In genomic region chr17:47850692-47851573, GRCh38 we compare ENCODE assay signal across 8 cellular contexts. TPM values are rescaled to one million over a fixed set of nuclear protein-coding genes. Genes with fewer than 3 reads are reported as not detected.
DNase-seq lines count a peak whose midpoint lies in the region; ATAC-seq and TF ChIP-seq lines count a peak whose summit lies in the region.

Gene SP6 (minus strand): TSS chr17:47851163. CDS start chr17:47848429, 2,734 bp downstream.

- H3K27me3 Mint-ChIP-seq in WTC11 (ENCODE audit: low read depth), result peaks cover 92% of the 10 kb centered on the region

- peak within 1 kb of the TSS; percentile 78 for H3K4me3 Mint-ChIP-seq in WTC11

- ATAC-seq in WTC11 (peak; percentile 67), GM21360 (IDR thresholded peaks at IDR 0.05; ENCODE audit: unreplicated experiment) (no peak), HG03469 (IDR thresholded peaks at IDR 0.05; ENCODE audit: unreplicated experiment) (no peak)

- POLR2A ChIA-PET in WTC11 (lab: Charles Lee), result interaction anchor here (0.6 to 2.3 kb wide), 5 partner anchors 21 to 54 kb away, joined by 3 to 12 read pairs (median 4); partner anchors contain the start of gene SP2

- no peaks in the 10 kb centered on the region for H3K36me3 Mint-ChIP-seq in WTC11

- DNase-seq in COLO829 (ENCODE audit: low spot score) (peak; percentile 40), NCI-H1092 treated with DMSO at 0.1 percent for 48 hours (lab: John Stamatoyannopoulos, UW) (peak; percentile 63), WTC11 (ENCODE audit: low spot score) (peak; percentile 90), T47D (ENCODE audit: low read depth in 1 of 2, low spot score in 1 of 2) (peak; percentile 92 to 97), kidney tubule cell (ENCODE audit: low spot score) (peak; percentile 92)
- DNase-seq in stimulated activated CD4-positive, alpha-beta T cell treated with anti-CD3 and anti-CD28 coated beads, Interleukin-2, amount 100 ng/mL, for 48 hours, result peak; percentile 55 to 59

- no peak within 1 kb of the TSS for H3K27ac Mint-ChIP-seq in WTC11

- H3K9me3 Mint-ChIP-seq in WTC11, result no peaks in the 10 kb centered on the region

- in situ Hi-C loops in T47D (cut with HindIII; ENCODE audit: low pct_unique_long_range_greater_than_20kb, low sequenced_read_pairs), result no loop called here

- peaks cover 46% of the 10 kb centered on the region for H3K4me1 Mint-ChIP-seq in WTC11

- CTCF ChIA-PET in WTC11 (lab: Charles Lee), result interaction anchor here (0.5 to 19.3 kb wide), 10 partner anchors 9 to 174 kb away, joined by 3 to 1122 read pairs (median 6); partner anchors contain the start of genes CDK5RAP3, LRRC46, MRPL10 and SCRN2

- TF ChIP-seq CTCF in WTC11 (IDR thresholded peaks at IDR 0.05), result no peak

TF ChIP-seq in WTC11, 78 proteins besides CTCF, POLR2A, EP300 and RAD21 (continues in another document):
- TF ChIP-seq ZNF219 (CRISPR knock-in tag; IDR thresholded peaks at IDR 0.05; ENCODE audit: borderline replicate concordance) (no peak; the same call in 1 of the 2 replicates), MLX (CRISPR knock-in tag; IDR thresholded peaks at IDR 0.05) (no peak), GABPB1 (CRISPR knock-in tag; IDR thresholded peaks at IDR 0.05) (peak; percentile 27), CREB1 (CRISPR knock-in tag; IDR thresholded peaks at IDR 0.05) (no peak), STAT6 (CRISPR knock-in tag; conservative IDR thresholded peaks at IDR 0.05; ENCODE audit: low read depth) (no peak), ETV6 (CRISPR knock-in tag; IDR thresholded peaks at IDR 0.05) (peak; percentile 44; the same call in 1 of the 2 replicates), FOXP1 (CRISPR knock-in tag; IDR thresholded peaks at IDR 0.05; ENCODE audit: borderline replicate concordance) (no peak), SMAD4 (CRISPR knock-in tag; IDR thresholded peaks at IDR 0.05) (no peak), FOXP4 (CRISPR knock-in tag; IDR thresholded peaks at IDR 0.05) (peak; percentile 73; the same call in 1 of the 2 replicates), ARID4B (CRISPR knock-in tag; IDR thresholded peaks at IDR 0.05; ENCODE audit: borderline replicate concordance) (peak; percentile 72; the same call in 1 of the 2 replicates), CBFB (CRISPR knock-in tag; IDR thresholded peaks at IDR 0.05; ENCODE audit: low read depth) (no peak), NFYB (CRISPR knock-in tag; conservative IDR thresholded peaks at IDR 0.05; ENCODE audit: low read depth) (no peak), CREM (CRISPR knock-in tag; IDR thresholded peaks at IDR 0.05) (no peak), ZNF317 (CRISPR knock-in tag; IDR thresholded peaks at IDR 0.05; ENCODE audit: borderline replicate concordance, low read depth) (no peak), RELA (CRISPR knock-in tag; IDR thresholded peaks at IDR 0.05; ENCODE audit: borderline replicate concordance) (peak; percentile 32; the same call in 1 of the 2 replicates)
- TF ChIP-seq, protein P1, sequence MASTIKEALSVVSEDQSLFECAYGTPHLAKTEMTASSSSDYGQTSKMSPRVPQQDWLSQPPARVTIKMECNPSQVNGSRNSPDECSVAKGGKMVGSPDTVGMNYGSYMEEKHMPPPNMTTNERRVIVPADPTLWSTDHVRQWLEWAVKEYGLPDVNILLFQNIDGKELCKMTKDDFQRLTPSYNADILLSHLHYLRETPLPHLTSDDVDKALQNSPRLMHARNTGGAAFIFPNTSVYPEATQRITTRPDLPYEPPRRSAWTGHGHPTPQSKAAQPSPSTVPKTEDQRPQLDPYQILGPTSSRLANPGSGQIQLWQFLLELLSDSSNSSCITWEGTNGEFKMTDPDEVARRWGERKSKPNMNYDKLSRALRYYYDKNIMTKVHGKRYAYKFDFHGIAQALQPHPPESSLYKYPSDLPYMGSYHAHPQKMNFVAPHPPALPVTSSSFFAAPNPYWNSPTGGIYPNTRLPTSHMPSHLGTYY (CRISPR knock-in tag; IDR thresholded peaks at IDR 0.05), result no peak
- TF ChIP-seq, protein P2, sequence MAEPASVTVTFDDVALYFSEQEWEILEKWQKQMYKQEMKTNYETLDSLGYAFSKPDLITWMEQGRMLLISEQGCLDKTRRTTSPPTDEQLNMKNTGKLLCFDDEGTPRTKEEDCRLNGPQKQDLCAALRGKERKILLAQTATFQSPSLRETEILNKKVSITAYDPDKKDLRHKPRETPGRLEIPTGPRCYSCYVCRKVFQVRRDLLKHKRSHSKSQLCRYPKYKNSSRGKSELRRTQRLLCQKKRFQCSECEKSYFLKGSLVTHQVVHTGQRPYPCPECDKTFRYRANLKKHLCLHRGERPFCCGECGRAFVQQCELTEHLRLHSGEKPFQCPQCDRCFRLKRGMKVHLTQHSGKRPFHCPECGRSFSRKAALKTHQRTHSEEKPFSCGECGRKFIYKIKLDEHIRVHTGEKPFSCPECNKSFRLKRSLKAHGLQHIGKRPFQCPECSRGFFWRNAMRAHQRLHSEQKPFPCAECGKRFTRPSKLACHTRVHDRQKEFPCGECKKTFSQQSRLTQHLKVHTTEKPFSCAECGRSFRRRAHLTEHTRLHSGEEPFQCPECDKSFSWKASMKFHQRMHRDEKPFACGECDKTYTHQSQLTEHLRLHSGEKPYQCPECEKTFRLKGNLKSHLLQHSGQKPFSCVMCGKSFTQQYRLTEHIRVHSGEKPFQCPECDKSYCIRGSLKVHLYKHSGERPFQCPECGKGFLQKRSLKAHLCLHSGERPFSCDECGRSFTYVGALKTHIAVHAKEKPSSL (CRISPR knock-in tag; conservative IDR thresholded peaks at IDR 0.05), result no peak

RNA-seq across cellular contexts. Expression of gene SP6, which starts in this region (rescaled TPM):
- total RNA-seq in WTC11 (2021), result 2.0 to 3.3 TPM (median 2.3 TPM) in 3 replicates

Comparison
In these comparisons a context has a peak if more than half of its experiments do, and no peak if none do; other contexts are left out.
1. DNase-seq: peak in every context shown above with its lines; median percentile 94 in T47D; 92 in kidney tubule cell; 90 in WTC11; 63 in NCI-H1092 treated with DMSO at 0.1 percent for 48 hours; 57 in stimulated activated CD4-positive, alpha-beta T cell treated with anti-CD3 and anti-CD28 coated beads, Interleukin-2, amount 100 ng/mL, for 48 hours; 40 in COLO829.